ENCODE assay signal across 1 cellular context in the genomic region with DNA sequence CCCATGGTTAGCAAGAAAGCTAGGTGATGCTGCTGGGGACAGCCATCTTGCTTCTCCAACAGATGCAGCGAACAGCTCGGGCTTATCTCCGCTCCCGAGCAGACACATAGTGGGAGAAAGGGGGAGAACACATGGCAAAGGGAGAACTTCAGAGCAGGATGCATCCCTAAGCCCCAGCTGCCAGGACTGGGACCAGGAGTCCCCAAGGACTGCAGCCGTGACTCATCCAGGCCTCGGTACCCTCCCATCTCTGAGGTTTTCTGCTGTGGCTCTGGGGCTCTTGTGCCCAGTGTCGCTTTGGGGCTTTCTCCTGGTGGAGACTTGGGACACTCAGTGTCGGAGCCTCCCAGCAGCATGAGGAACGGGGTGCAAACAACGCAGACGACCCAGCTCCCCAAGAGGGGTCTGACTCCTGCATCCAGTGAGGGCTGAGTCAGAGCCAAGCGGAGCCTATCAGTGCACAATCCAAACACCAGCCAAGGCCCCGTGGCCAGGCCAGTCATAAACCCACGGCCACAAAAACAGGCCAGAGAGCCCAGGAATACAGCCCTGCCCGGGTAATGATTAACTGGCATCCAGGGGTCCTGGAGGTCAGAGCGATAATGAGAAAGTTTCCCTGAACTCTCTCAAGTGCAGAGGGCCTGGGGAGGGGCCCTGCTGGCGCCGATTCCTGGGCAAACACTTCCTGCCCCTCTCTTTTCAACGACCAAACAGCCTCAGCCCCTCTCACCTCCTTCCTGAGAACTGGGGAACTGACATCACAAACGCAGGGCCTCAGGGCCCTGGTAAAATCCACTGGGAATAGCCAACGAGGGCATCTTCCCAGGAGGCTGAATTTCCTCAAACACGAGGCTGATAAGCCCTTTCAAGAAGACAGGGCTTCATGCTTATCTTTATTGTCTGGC.
TF ChIP-seq lines count a peak whose summit lies in the region.

No MANE protein-coding gene starts in this region.

TF ChIP-seq in HepG2, 621 proteins besides CTCF, POLR2A, EP300 and RAD21 (continued from another document and continues in another):
- TF ChIP-seq, protein P1, sequence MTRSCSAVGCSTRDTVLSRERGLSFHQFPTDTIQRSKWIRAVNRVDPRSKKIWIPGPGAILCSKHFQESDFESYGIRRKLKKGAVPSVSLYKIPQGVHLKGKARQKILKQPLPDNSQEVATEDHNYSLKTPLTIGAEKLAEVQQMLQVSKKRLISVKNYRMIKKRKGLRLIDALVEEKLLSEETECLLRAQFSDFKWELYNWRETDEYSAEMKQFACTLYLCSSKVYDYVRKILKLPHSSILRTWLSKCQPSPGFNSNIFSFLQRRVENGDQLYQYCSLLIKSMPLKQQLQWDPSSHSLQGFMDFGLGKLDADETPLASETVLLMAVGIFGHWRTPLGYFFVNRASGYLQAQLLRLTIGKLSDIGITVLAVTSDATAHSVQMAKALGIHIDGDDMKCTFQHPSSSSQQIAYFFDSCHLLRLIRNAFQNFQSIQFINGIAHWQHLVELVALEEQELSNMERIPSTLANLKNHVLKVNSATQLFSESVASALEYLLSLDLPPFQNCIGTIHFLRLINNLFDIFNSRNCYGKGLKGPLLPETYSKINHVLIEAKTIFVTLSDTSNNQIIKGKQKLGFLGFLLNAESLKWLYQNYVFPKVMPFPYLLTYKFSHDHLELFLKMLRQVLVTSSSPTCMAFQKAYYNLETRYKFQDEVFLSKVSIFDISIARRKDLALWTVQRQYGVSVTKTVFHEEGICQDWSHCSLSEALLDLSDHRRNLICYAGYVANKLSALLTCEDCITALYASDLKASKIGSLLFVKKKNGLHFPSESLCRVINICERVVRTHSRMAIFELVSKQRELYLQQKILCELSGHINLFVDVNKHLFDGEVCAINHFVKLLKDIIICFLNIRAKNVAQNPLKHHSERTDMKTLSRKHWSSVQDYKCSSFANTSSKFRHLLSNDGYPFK (CRISPR knock-in tag; IDR thresholded peaks at IDR 0.05; ENCODE audit: borderline replicate concordance), result peak; percentile 22; the same call in 1 of the 2 replicates
- no peak for TF ChIP-seq CCAR2 (optimal IDR thresholded peaks at IDR 0.05; ENCODE audit: low read depth, low read length)
- TF ChIP-seq ZEB1 (IDR thresholded peaks at IDR 0.05; ENCODE audit: insufficient replicate concordance, low read depth), result no peak
- peak; percentile 90 for TF ChIP-seq TBX2 (CRISPR knock-in tag; IDR thresholded peaks at IDR 0.05; ENCODE audit: borderline replicate concordance)
- no peak for TF ChIP-seq ZBTB38 (CRISPR knock-in tag; IDR thresholded peaks at IDR 0.05)
- TF ChIP-seq, protein P2, sequence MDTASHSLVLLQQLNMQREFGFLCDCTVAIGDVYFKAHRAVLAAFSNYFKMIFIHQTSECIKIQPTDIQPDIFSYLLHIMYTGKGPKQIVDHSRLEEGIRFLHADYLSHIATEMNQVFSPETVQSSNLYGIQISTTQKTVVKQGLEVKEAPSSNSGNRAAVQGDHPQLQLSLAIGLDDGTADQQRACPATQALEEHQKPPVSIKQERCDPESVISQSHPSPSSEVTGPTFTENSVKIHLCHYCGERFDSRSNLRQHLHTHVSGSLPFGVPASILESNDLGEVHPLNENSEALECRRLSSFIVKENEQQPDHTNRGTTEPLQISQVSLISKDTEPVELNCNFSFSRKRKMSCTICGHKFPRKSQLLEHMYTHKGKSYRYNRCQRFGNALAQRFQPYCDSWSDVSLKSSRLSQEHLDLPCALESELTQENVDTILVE (CRISPR knock-in tag; IDR thresholded peaks at IDR 0.05), result no peak
- TF ChIP-seq RFXANK (CRISPR knock-in tag; IDR thresholded peaks at IDR 0.05), result no peak
- TF ChIP-seq MATR3 (CRISPR knock-in tag; IDR thresholded peaks at IDR 0.05), result no peak
- TF ChIP-seq, protein P3, sequence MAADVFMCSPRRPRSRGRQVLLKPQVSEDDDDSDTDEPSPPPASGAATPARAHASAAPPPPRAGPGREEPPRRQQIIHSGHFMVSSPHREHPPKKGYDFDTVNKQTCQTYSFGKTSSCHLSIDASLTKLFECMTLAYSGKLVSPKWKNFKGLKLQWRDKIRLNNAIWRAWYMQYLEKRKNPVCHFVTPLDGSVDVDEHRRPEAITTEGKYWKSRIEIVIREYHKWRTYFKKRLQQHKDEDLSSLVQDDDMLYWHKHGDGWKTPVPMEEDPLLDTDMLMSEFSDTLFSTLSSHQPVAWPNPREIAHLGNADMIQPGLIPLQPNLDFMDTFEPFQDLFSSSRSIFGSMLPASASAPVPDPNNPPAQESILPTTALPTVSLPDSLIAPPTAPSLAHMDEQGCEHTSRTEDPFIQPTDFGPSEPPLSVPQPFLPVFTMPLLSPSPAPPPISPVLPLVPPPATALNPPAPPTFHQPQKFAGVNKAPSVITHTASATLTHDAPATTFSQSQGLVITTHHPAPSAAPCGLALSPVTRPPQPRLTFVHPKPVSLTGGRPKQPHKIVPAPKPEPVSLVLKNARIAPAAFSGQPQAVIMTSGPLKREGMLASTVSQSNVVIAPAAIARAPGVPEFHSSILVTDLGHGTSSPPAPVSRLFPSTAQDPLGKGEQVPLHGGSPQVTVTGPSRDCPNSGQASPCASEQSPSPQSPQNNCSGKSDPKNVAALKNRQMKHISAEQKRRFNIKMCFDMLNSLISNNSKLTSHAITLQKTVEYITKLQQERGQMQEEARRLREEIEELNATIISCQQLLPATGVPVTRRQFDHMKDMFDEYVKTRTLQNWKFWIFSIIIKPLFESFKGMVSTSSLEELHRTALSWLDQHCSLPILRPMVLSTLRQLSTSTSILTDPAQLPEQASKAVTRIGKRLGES (CRISPR knock-in tag; IDR thresholded peaks at IDR 0.05; ENCODE audit: borderline replicate concordance), result no peak
- no peak for TF ChIP-seq ZNF75D (CRISPR knock-in tag; IDR thresholded peaks at IDR 0.05; ENCODE audit: borderline replicate concordance)
- TF ChIP-seq PTBP1 (IDR thresholded peaks at IDR 0.05; ENCODE audit: low read depth, low read length, poor library complexity, severe bottlenecking), result no peak
- TF ChIP-seq ATRX (CRISPR knock-in tag; IDR thresholded peaks at IDR 0.05; ENCODE audit: borderline replicate concordance), result no peak
- no peak for TF ChIP-seq ZNF335 (CRISPR knock-in tag; IDR thresholded peaks at IDR 0.05)
- TF ChIP-seq RCOR2 (CRISPR knock-in tag; IDR thresholded peaks at IDR 0.05), result no peak
- no peak for TF ChIP-seq JDP2 (CRISPR knock-in tag; IDR thresholded peaks at IDR 0.05; ENCODE audit: borderline replicate concordance)
- peak; percentile 63; the same call in 1 of the 2 replicates for TF ChIP-seq MTA1 (CRISPR knock-in tag; IDR thresholded peaks at IDR 0.05; ENCODE audit: borderline replicate concordance)
- TF ChIP-seq, protein P4, sequence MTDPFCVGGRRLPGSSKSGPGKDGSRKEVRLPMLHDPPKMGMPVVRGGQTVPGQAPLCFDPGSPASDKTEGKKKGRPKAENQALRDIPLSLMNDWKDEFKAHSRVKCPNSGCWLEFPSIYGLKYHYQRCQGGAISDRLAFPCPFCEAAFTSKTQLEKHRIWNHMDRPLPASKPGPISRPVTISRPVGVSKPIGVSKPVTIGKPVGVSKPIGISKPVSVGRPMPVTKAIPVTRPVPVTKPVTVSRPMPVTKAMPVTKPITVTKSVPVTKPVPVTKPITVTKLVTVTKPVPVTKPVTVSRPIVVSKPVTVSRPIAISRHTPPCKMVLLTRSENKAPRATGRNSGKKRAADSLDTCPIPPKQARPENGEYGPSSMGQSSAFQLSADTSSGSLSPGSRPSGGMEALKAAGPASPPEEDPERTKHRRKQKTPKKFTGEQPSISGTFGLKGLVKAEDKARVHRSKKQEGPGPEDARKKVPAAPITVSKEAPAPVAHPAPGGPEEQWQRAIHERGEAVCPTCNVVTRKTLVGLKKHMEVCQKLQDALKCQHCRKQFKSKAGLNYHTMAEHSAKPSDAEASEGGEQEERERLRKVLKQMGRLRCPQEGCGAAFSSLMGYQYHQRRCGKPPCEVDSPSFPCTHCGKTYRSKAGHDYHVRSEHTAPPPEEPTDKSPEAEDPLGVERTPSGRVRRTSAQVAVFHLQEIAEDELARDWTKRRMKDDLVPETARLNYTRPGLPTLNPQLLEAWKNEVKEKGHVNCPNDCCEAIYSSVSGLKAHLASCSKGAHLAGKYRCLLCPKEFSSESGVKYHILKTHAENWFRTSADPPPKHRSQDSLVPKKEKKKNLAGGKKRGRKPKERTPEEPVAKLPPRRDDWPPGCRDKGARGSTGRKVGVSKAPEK (CRISPR knock-in tag; IDR thresholded peaks at IDR 0.05; ENCODE audit: borderline replicate concordance), result no peak
- no peak for TF ChIP-seq AGO1 (IDR thresholded peaks at IDR 0.05; ENCODE audit: low read depth, low read length, poor library complexity, severe bottlenecking)
- TF ChIP-seq ZNF17 (CRISPR knock-in tag; IDR thresholded peaks at IDR 0.05), result no peak
- no peak for TF ChIP-seq TBL1XR1 (IDR thresholded peaks at IDR 0.05; ENCODE audit: borderline replicate concordance, low read length, partially characterized antibody)
- TF ChIP-seq ZNF773 (CRISPR knock-in tag; IDR thresholded peaks at IDR 0.05; ENCODE audit: borderline replicate concordance), result no peak
- no peak for TF ChIP-seq SMAD1 (CRISPR knock-in tag; IDR thresholded peaks at IDR 0.05; ENCODE audit: borderline replicate concordance, low read depth)
- TF ChIP-seq, protein P5, sequence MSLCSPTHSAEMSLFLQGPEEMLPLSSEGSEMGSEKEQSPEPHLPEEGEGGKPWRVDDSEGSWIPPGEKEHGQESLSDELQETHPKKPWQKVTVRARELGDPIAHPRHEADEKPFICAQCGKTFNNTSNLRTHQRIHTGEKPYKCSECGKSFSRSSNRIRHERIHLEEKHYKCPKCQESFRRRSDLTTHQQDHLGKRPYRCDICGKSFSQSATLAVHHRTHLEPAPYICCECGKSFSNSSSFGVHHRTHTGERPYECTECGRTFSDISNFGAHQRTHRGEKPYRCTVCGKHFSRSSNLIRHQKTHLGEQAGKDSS (CRISPR knock-in tag; IDR thresholded peaks at IDR 0.05; ENCODE audit: borderline replicate concordance, low read depth), result no peak; the same call in 1 of the 2 replicates
- TF ChIP-seq KDM5B (CRISPR knock-in tag; IDR thresholded peaks at IDR 0.05; ENCODE audit: borderline replicate concordance), result peak; percentile 54; the same call in 1 of the 2 replicates
- no peak for TF ChIP-seq SATB2 (CRISPR knock-in tag; IDR thresholded peaks at IDR 0.05)
- TF ChIP-seq ZNF616 (CRISPR knock-in tag; IDR thresholded peaks at IDR 0.05; ENCODE audit: low read depth), result no peak
- no peak for TF ChIP-seq ZNF557 (CRISPR knock-in tag; IDR thresholded peaks at IDR 0.05)
- TF ChIP-seq, protein P6, sequence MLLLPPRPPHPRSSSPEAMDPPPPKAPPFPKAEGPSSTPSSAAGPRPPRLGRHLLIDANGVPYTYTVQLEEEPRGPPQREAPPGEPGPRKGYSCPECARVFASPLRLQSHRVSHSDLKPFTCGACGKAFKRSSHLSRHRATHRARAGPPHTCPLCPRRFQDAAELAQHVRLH (CRISPR knock-in tag; IDR thresholded peaks at IDR 0.05; ENCODE audit: borderline replicate concordance, low read depth), result no peak; the same call in 1 of the 2 replicates
- TF ChIP-seq RARG (CRISPR knock-in tag; IDR thresholded peaks at IDR 0.05; ENCODE audit: low read depth), result no peak
- no peak for TF ChIP-seq HOXA9 (CRISPR knock-in tag; IDR thresholded peaks at IDR 0.05; ENCODE audit: borderline replicate concordance)
- TF ChIP-seq ZNF12 (CRISPR knock-in tag; IDR thresholded peaks at IDR 0.05), result no peak
- TF ChIP-seq, protein P7, sequence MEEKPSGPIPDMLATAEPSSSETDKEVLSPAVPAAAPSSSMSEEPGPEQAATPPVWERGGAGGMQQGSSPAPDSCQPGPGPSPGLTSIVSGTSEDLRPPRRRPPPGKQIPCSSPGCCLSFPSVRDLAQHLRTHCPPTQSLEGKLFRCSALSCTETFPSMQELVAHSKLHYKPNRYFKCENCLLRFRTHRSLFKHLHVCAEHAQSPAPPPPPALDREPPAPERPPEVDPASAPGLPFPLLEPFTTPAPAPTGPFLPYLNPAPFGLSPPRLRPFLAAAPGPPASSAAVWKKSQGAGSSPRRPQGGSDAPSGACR (CRISPR knock-in tag; IDR thresholded peaks at IDR 0.05), result 0 out of 2 replicates have a peak, but pooled peaks have one; percentile 44
- TF ChIP-seq ZNF274 (CRISPR knock-in tag; IDR thresholded peaks at IDR 0.05), result no peak
- no peak for TF ChIP-seq ZNF382 (CRISPR knock-in tag; IDR thresholded peaks at IDR 0.05; ENCODE audit: borderline replicate concordance)
- TF ChIP-seq KDM3A (CRISPR knock-in tag; IDR thresholded peaks at IDR 0.05; ENCODE audit: low read depth), result no peak; the same call in 1 of the 2 replicates
- no peak for TF ChIP-seq KDM4B (CRISPR knock-in tag; IDR thresholded peaks at IDR 0.05)
- TF ChIP-seq TARDBP (CRISPR knock-in tag; IDR thresholded peaks at IDR 0.05), result peak; percentile 69; the same call in 1 of the 2 replicates
- no peak for TF ChIP-seq PHF20 (CRISPR knock-in tag; IDR thresholded peaks at IDR 0.05)
- TF ChIP-seq, protein P8, sequence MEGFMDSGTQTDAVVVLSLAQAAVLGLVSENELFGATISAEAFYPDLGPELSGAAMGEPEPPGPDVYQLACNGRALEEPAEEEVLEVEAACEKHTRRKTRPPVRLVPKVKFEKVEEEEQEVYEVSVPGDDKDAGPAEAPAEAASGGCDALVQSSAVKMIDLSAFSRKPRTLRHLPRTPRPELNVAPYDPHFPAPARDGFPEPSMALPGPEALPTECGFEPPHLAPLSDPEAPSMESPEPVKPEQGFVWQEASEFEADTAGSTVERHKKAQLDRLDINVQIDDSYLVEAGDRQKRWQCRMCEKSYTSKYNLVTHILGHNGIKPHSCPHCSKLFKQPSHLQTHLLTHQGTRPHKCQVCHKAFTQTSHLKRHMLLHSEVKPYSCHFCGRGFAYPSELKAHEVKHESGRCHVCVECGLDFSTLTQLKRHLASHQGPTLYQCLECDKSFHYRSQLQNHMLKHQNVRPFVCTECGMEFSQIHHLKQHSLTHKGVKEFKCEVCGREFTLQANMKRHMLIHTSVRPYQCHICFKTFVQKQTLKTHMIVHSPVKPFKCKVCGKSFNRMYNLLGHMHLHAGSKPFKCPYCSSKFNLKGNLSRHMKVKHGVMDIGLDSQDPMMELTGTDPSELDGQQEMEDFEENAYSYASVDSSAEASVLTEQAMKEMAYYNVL (CRISPR knock-in tag; IDR thresholded peaks at IDR 0.05; ENCODE audit: borderline replicate concordance), result peak; percentile 70; the same call in 1 of the 2 replicates
